In the genomic region with DNA sequence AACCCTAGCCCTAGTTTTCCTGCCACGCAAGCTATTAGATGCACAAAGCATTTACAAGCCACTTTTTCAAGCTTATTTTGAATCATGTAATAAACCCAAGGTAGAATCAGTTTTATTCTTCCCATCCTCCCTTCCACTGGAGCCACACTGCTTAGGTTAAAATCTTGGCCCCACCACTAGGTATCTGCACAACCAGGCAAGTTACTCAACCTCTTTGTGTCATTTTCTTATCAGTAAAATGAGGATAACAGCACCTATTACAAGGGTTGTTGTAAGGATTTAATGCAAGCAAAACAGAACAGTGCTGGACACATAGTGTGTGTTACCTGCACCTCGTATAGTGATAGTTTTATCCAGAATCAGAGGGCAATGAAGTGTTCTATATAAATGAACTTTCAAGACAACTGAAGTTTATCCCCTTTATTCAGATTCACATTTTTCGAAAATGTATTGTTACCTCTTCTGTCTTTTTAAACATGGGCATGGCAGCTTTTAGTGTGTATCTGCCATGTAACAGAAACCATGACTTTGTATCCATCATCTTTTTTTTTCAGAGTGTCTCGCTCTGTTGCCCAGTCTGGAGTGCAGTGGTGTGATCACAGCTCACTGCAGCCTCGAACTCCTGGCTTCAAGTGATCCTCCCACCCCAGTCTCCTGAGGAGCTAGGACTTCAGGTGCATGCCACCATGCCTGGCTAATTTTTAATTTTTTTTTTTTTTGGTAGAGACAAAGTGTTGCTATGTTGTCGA, we compare ENCODE assay signal across 33 cellular contexts. TPM values are rescaled to one million over a fixed set of nuclear protein-coding genes. Genes with fewer than 3 reads are reported as not detected.
"Had no signal": no experiment of that assay in that cellular context is flagged by ENCODE, and none has a peak within 500 bp of the region (broad histone marks: within the 10 kb centered on the region; RNA-seq: fewer than 3 reads in every experiment).

No MANE protein-coding gene starts in this region.

- H3K4me3 Mint-ChIP-seq: activated CD8-positive, alpha-beta T cell treated with anti-CD3 and anti-CD28 coated beads for 36 hours; activated naive CD4-positive, alpha-beta T cell treated with anti-CD3 and anti-CD28 coated beads for 36 hours; activated naive CD4-positive, alpha-beta T cell treated with anti-CD3 and anti-CD28 coated beads, Interleukin-2, amount 50 U/mL, for 24 hours; activated naive CD8-positive, alpha-beta T cell treated with anti-CD3 and anti-CD28 coated beads for 36 hours; activated naive CD8-positive, alpha-beta T cell treated with anti-CD3 and anti-CD28 coated beads, Interleukin-2, amount 50 U/mL, for 24 hours; activated T-helper 1 cell treated with anti-CD3 and anti-CD28 coated beads, Interleukin-12 subunit alpha, Interleukin-12 subunit beta, Interleukin-2, Interleukin-4 antibody, amounts not matched to agents 30 ng/mL and 10 ng/mL and 1 ng/mL, durations not matched to agents 14 hours and 24 hours and 36 hours; dendritic cell treated with granulocyte-macrophage colony-stimulating factor and Interleukin-4, amounts not matched to agents 40 ng/mL and 50 ng/mL, for 4 days; endodermal cell; T-helper 2 cell treated with Interferon-gamma antibody and Interleukin-4, amounts not matched to agents 5 μg/mL and 100 μg/mL, for 36 hours had no signal

- H3K36me3 ChIP-seq: adrenal gland, cardiac muscle cell, WERI-Rb-1 had no signal

- H3K9me3 Mint-ChIP-seq: activated CD8-positive, alpha-beta T cell treated with anti-CD3 and anti-CD28 coated beads for 36 hours; activated naive CD4-positive, alpha-beta T cell treated with anti-CD3 and anti-CD28 coated beads for 36 hours; activated naive CD4-positive, alpha-beta T cell treated with anti-CD3 and anti-CD28 coated beads, Interleukin-2, amount 50 U/mL, for 24 hours; activated naive CD8-positive, alpha-beta T cell treated with anti-CD3 and anti-CD28 coated beads for 36 hours; activated naive CD8-positive, alpha-beta T cell treated with anti-CD3 and anti-CD28 coated beads, Interleukin-2, amount 50 U/mL, for 24 hours; activated T-helper 1 cell treated with anti-CD3 and anti-CD28 coated beads, Interleukin-12 subunit alpha, Interleukin-12 subunit beta, Interleukin-2, Interleukin-4 antibody, amounts not matched to agents 30 ng/mL and 10 ng/mL and 1 ng/mL, durations not matched to agents 14 hours and 24 hours and 36 hours; activated T-helper 2 cell treated with anti-CD3 and anti-CD28 coated beads, Interferon-gamma antibody, Interleukin-2, Interleukin-4, amounts not matched to agents 10 μg/mL and 5 μg/mL and 100 μg/mL, durations not matched to agents 14 hours and 24 hours and 36 hours; dendritic cell treated with granulocyte-macrophage colony-stimulating factor and Interleukin-4, amounts not matched to agents 40 ng/mL and 50 ng/mL, for 4 days; endodermal cell; T-helper 2 cell treated with Interferon-gamma antibody and Interleukin-4, amounts not matched to agents 5 μg/mL and 100 μg/mL, for 36 hours had no signal

- H3K36me3 Mint-ChIP-seq: activated naive CD4-positive, alpha-beta T cell treated with anti-CD3 and anti-CD28 coated beads, Interleukin-2, amount 50 U/mL, for 24 hours; activated naive CD8-positive, alpha-beta T cell treated with anti-CD3 and anti-CD28 coated beads for 36 hours had no signal

- ATAC-seq: activated CD8-positive, alpha-beta T cell treated with anti-CD3 and anti-CD28 coated beads for 36 hours; activated naive CD8-positive, alpha-beta T cell treated with anti-CD3 and anti-CD28 coated beads, Interleukin-2, amount 50 U/mL, for 24 hours; body of pancreas; esophagus mucosa had no signal

- FAIRE-seq: frontal cortex had no signal

- H3K4me3 ChIP-seq: adrenal gland, body of pancreas, cardiac muscle cell, coronary artery, dorsolateral prefrontal cortex had no signal

- DNase-seq: activated CD4-positive, alpha-beta T cell treated with anti-CD3 and anti-CD28 coated beads for 4 hours; activated CD4-positive, alpha-beta T cell treated with anti-CD3 and anti-CD28 coated beads, Interleukin-2, amount 50 U/mL, for 1 hour; activated CD4-positive, alpha-beta T cell treated with anti-CD3 and anti-CD28 coated beads, Interleukin-2, amount 50 U/mL, for 48 hours; activated CD4-positive, CD25-positive, alpha-beta regulatory T cell; activated CD4-positive, CD25-positive, alpha-beta regulatory T cell treated with anti-CD3 and anti-CD28 coated beads, Interleukin-2, amount 50 U/mL, for 72 hours; activated CD8-positive, alpha-beta T cell treated with anti-CD3 and anti-CD28 coated beads for 36 hours; activated effector memory CD4-positive, alpha-beta T cell treated with anti-CD3 and anti-CD28 coated beads, Interleukin-2, amount 50 U/mL, for 16 hours; activated naive CD4-positive, alpha-beta T cell treated with anti-CD3 and anti-CD28 coated beads for 36 hours; activated naive CD8-positive, alpha-beta T cell treated with anti-CD3 and anti-CD28 coated beads for 36 hours; activated naive CD8-positive, alpha-beta T cell treated with anti-CD3 and anti-CD28 coated beads, Interleukin-2, amount 50 U/mL, for 24 hours; activated T-cell treated with anti-CD3 and anti-CD28 coated beads, Interleukin-2, amount 50 U/mL, for 1 hour; activated T-cell treated with anti-CD3 and anti-CD28 coated beads, Interleukin-2, amount 50 U/mL, for 48 hours; amygdala; aorta; body of pancreas; central memory CD4-positive, alpha-beta T cell; dorsolateral prefrontal cortex; effector memory CD4-positive, alpha-beta T cell; endodermal cell; foreskin fibroblast; T1000; WERI-Rb-1 had no signal

- H3K27ac Mint-ChIP-seq: activated CD8-positive, alpha-beta T cell treated with anti-CD3 and anti-CD28 coated beads for 36 hours; activated naive CD4-positive, alpha-beta T cell treated with anti-CD3 and anti-CD28 coated beads for 36 hours; activated naive CD4-positive, alpha-beta T cell treated with anti-CD3 and anti-CD28 coated beads, Interleukin-2, amount 50 U/mL, for 24 hours; activated naive CD8-positive, alpha-beta T cell treated with anti-CD3 and anti-CD28 coated beads for 36 hours; activated naive CD8-positive, alpha-beta T cell treated with anti-CD3 and anti-CD28 coated beads, Interleukin-2, amount 50 U/mL, for 24 hours; activated T-helper 1 cell treated with anti-CD3 and anti-CD28 coated beads, Interleukin-12 subunit alpha, Interleukin-12 subunit beta, Interleukin-2, Interleukin-4 antibody, amounts not matched to agents 30 ng/mL and 10 ng/mL and 1 ng/mL, durations not matched to agents 14 hours and 24 hours and 36 hours; activated T-helper 2 cell treated with anti-CD3 and anti-CD28 coated beads, Interferon-gamma antibody, Interleukin-2, Interleukin-4, amounts not matched to agents 10 μg/mL and 5 μg/mL and 100 μg/mL, durations not matched to agents 14 hours and 24 hours and 36 hours; dendritic cell treated with granulocyte-macrophage colony-stimulating factor and Interleukin-4, amounts not matched to agents 40 ng/mL and 50 ng/mL, for 4 days; endodermal cell; T-helper 2 cell treated with Interferon-gamma antibody and Interleukin-4, amounts not matched to agents 5 μg/mL and 100 μg/mL, for 36 hours had no signal

- H3K9me3 ChIP-seq: adrenal gland, body of pancreas had no signal

- H3K27me3 ChIP-seq: adrenal gland, body of pancreas had no signal

- H3K27ac ChIP-seq: adrenal gland, body of pancreas, coronary artery, dorsolateral prefrontal cortex, WERI-Rb-1 had no signal

RNA-seq across cellular contexts. Expression of gene TTC39A, which starts 17.2 kb away (rescaled TPM):
- total RNA-seq: activated naive CD4-positive, alpha-beta T cell treated with anti-CD3 and anti-CD28 coated beads for 36 hours; activated naive CD8-positive, alpha-beta T cell treated with anti-CD3 and anti-CD28 coated beads for 36 hours; activated T-helper 1 cell treated with anti-CD3 and anti-CD28 coated beads, Interleukin-12 subunit alpha, Interleukin-12 subunit beta, Interleukin-2, Interleukin-4 antibody, amounts not matched to agents 30 ng/mL and 10 ng/mL and 1 ng/mL, durations not matched to agents 14 hours and 24 hours and 36 hours; T-helper 1 cell treated with Interleukin-12 subunit alpha and Interleukin-12 subunit beta and Interleukin-4 antibody, amounts not matched to agents 30 ng/mL and 1 ng/mL, for 36 hours had no signal
